10 cellular contexts compared by ENCODE assay signal in the genomic region with DNA sequence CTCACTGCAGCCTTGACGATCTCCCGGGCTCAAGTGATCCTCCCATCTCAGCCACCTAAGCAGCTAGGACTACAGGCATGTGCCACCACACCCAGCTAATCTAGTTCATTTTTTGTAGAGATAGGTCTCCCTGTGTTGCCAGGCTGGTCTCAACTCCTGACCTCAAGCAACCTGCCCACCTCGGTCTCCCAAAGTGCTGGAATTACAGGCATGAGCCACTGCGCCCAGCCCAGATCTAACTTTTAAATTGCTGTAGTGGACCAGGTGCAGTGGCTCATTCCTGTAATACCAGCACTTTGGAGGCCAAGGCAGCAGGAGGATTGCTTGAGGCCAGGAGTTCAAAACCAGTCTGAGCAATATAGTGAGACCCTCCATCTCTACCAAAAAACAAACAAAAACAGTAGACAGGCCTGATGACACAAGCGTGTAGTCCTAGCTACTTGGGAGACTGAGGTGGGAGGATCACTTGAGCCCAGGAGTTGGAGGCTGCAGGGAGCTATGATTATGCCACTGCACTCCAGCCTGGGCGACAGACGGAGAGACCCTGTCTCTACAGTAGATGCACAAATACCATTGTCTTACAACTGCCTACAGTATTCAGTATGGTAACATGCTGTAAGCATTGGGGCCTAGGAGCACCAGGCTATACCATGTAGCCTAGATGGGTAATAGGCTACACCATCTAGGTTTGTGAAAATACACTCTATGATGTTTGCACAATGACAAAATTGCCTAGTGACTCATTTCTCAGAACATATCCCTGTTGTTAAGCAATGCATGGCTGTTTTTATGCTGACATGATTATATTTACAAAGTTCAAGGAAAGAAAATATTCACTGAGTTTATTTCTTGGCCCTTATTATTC. TPM values are rescaled to one million over a fixed set of nuclear protein-coding genes. Genes with fewer than 3 reads are reported as not detected.
DNase-seq lines count a peak whose midpoint lies in the region; ATAC-seq, FAIRE-seq and TF ChIP-seq lines count a peak whose summit lies in the region.
"Had no signal": no experiment of that assay in that cellular context is flagged by ENCODE, and none has a peak within 500 bp of the region (broad histone marks: within the 10 kb centered on the region; RNA-seq: fewer than 3 reads in every experiment).

No MANE protein-coding gene starts in this region.

- no peak for TF ChIP-seq RAD21 in HepG2 (CRISPR knock-in tag; IDR thresholded peaks at IDR 0.05)

- no peaks in the 10 kb centered on the region for H4K20me1 ChIP-seq in HepG2 (ENCODE audit: insufficient read depth, low read length)

- peak overlapping the region; percentile 57; the same call in 1 of the 2 replicates for H3K4me2 ChIP-seq in HepG2 (ENCODE audit: low read depth, low read length)

- BruUV-seq in HepG2 (replicated peaks; lab: Mats Ljungman, UMichigan), result no TSS peak

- POLR2A ChIA-PET in HepG2 (lab: Yijun Ruan, JAX), result interaction anchor here (0.6 to 1.2 kb wide), 2 partner anchors 18 to 38 kb away, joined by 4 to 5 read pairs; no protein-coding TSS in a partner anchor

- H3K27ac ChIP-seq in CD4-positive, CD25-positive, alpha-beta regulatory T cell (ENCODE audit: insufficient read depth, low read length, poor library complexity, severe bottlenecking), result peak overlapping the region; percentile 93
- H3K27ac ChIP-seq in HepG2 (ENCODE audit: extremely low read length, insufficient read depth, low read length), result no peak overlapping the region

- 11% methylated on average over 5 of the region's 7 CpGs for WGBS in HepG2 (ENCODE audit: low lambda C conversion rate)

- H3K27me3 Mint-ChIP-seq in CD4-positive, CD25-positive, alpha-beta regulatory T cell, result peaks cover 14% of the 10 kb centered on the region
- H3K27me3 Mint-ChIP-seq in activated naive CD8-positive, alpha-beta T cell treated with anti-CD3 and anti-CD28 coated beads for 36 hours, result no peaks in the 10 kb centered on the region

- CTCF ChIA-PET in HepG2 (lab: Yijun Ruan, JAX; ENCODE audit: low intra/inter-chr PET ratio, low total read pairs), result no interaction called here

- ATAC-seq in CD4-positive, CD25-positive, alpha-beta regulatory T cell (ENCODE audit: low read depth in 2 of 2), result no peak
- ATAC-seq in HepG2, result peak; percentile 22; the same call in 1 of the 3 replicates
- no peak for ATAC-seq in HG03196 (IDR thresholded peaks at IDR 0.05; ENCODE audit: unreplicated experiment)
- ATAC-seq: left ventricle myocardium superior had no signal

- FAIRE-seq in HepG2 (lab: Jason Lieb, UNC), result no peak

- no peaks in the 10 kb centered on the region for H3K79me2 ChIP-seq in HepG2 (ENCODE audit: insufficient read depth, low read length)

- peak overlapping the region in 2 of 3 donors; percentile 88 to 91 for H3K27ac Mint-ChIP-seq in CD4-positive, CD25-positive, alpha-beta regulatory T cell
- peak overlapping the region; percentile 70 for H3K27ac Mint-ChIP-seq in activated naive CD8-positive, alpha-beta T cell treated with anti-CD3 and anti-CD28 coated beads for 36 hours

- TF ChIP-seq EP300 in HepG2 (IDR thresholded peaks at IDR 0.05; ENCODE audit: low read depth in 2 of 2, low read length in 2 of 2) (peak in 1 of 2 experiments; percentile 31; a peak in 1 of 4 replicates), HepG2 (CRISPR knock-in tag; IDR thresholded peaks at IDR 0.05; ENCODE audit: borderline replicate concordance) (no peak)

- TF ChIP-seq CTCF in HepG2 (CRISPR knock-in tag; IDR thresholded peaks at IDR 0.05), result no peak

- H2AFZ ChIP-seq in HepG2 (ENCODE audit: low read length), result no peak overlapping the region

- H3K36me3 Mint-ChIP-seq in CD4-positive, CD25-positive, alpha-beta regulatory T cell, result peaks cover 5% of the 10 kb centered on the region
- H3K36me3 Mint-ChIP-seq in activated naive CD8-positive, alpha-beta T cell treated with anti-CD3 and anti-CD28 coated beads for 36 hours, result peaks cover 12% of the 10 kb centered on the region

- DNase-seq in CD4-positive, CD25-positive, alpha-beta regulatory T cell, result no peak
- DNase-seq in M059J (ENCODE audit: low read depth), result peak; percentile 36
- DNase-seq in activated naive CD8-positive, alpha-beta T cell treated with anti-CD3 and anti-CD28 coated beads for 36 hours, result no peak
- DNase-seq in HepG2 (ENCODE audit: low spot score), result peak; percentile 72
- no peak for DNase-seq in SK-N-DZ (ENCODE audit: low spot score)
- DNase-seq in OCI-M2 (lab: John Stamatoyannopoulos, UW; ENCODE audit: unreplicated experiment), result no peak
- no peak for DNase-seq in SKM-1 (lab: John Stamatoyannopoulos, UW; ENCODE audit: unreplicated experiment)
- DNase-seq: left ventricle myocardium superior; stimulated activated CD4-positive, alpha-beta T cell treated with anti-CD3 and anti-CD28 coated beads, Interleukin-15, amount 100 ng/mL, for 24 hours had no signal

- no peaks in the 10 kb centered on the region for H3K9me3 ChIP-seq in CD4-positive, CD25-positive, alpha-beta regulatory T cell (ENCODE audit: control insufficient read depth in 2 of 2, low read length in 2 of 2)
- no peaks in the 10 kb centered on the region for H3K9me3 ChIP-seq in HepG2 (ENCODE audit: low read length)

- peaks cover 55% of the 10 kb centered on the region for H3K4me1 ChIP-seq in CD4-positive, CD25-positive, alpha-beta regulatory T cell (ENCODE audit: control insufficient read depth, insufficient read depth, low read length, poor library complexity, severe bottlenecking)
- H3K4me1 ChIP-seq in HepG2 (ENCODE audit: insufficient read depth, low read length), result peaks cover 85% of the 10 kb centered on the region

- H3K4me3 Mint-ChIP-seq in CD4-positive, CD25-positive, alpha-beta regulatory T cell, result peak overlapping the region; percentile 96 to 100 (median 97)
- H3K4me3 Mint-ChIP-seq in activated naive CD8-positive, alpha-beta T cell treated with anti-CD3 and anti-CD28 coated beads for 36 hours, result peak overlapping the region; percentile 92

- in situ Hi-C loops in HepG2 (cut with HindIII; ENCODE audit: extremely low pct_ligation_motif_present, low pct_unique_long_range_greater_than_20kb), result loop anchor here (10.0 kb wide), 1 partner anchor 537 kb away; a partner anchor contains a TSS

- H3K4me3 ChIP-seq in CD4-positive, CD25-positive, alpha-beta regulatory T cell (ENCODE audit: low read depth, low read length), result no peak overlapping the region
- peak overlapping the region in 1 of 3 experiments; percentile 26; a peak in 1 of 6 replicates for H3K4me3 ChIP-seq in HepG2 (replicated peaks in 1 of 3; ENCODE audit: insufficient read depth in 1 of 3, low read depth in 2 of 3, low read length in 3 of 3)

- intact Hi-C loops in HepG2 (cut with micrococcal nuclease; ENCODE audit: unreplicated experiment), result no loop called here

- no peak for TF ChIP-seq POLR2A in HepG2 (IDR thresholded peaks at IDR 0.05; ENCODE audit: insufficient read depth in 1 of 2, low read depth in 2 of 2, low read length in 2 of 2)

- H3K4me1 Mint-ChIP-seq in CD4-positive, CD25-positive, alpha-beta regulatory T cell, result peaks cover 10 to 76% (median 53%) of the 10 kb centered on the region in 4 donors
- peaks cover 58% of the 10 kb centered on the region for H3K4me1 Mint-ChIP-seq in activated naive CD8-positive, alpha-beta T cell treated with anti-CD3 and anti-CD28 coated beads for 36 hours

- H3K27me3 ChIP-seq in CD4-positive, CD25-positive, alpha-beta regulatory T cell (ENCODE audit: control insufficient read depth, insufficient read depth, low read length), result no peaks in the 10 kb centered on the region
- peaks cover 2 to 20% of the 10 kb centered on the region in 2 experiments; a peak in 4 of 5 replicates for H3K27me3 ChIP-seq in HepG2 (ENCODE audit: control insufficient read depth in 1 of 2, insufficient read depth in 2 of 2, low read length in 2 of 2)

- H3K36me3 ChIP-seq in CD4-positive, CD25-positive, alpha-beta regulatory T cell (ENCODE audit: control insufficient read depth, insufficient read depth, low read length), result peaks cover 5% of the 10 kb centered on the region
- H3K36me3 ChIP-seq in HepG2 (replicated peaks in 1 of 2; ENCODE audit: control insufficient read depth in 1 of 2, insufficient read depth in 2 of 2, low read length in 2 of 2), result no peaks in the 10 kb centered on the region

- no peaks in the 10 kb centered on the region for H3K9me3 Mint-ChIP-seq in CD4-positive, CD25-positive, alpha-beta regulatory T cell
- no peaks in the 10 kb centered on the region for H3K9me3 Mint-ChIP-seq in activated naive CD8-positive, alpha-beta T cell treated with anti-CD3 and anti-CD28 coated beads for 36 hours

- no peak overlapping the region; the same call in 1 of the 2 replicates for H3K9ac ChIP-seq in HepG2 (ENCODE audit: insufficient read depth, low read depth, low read length)

RNA-seq across cellular contexts. Expression of a gene that starts 1.5 kb away (rescaled TPM):
- 76.9 TPM for total RNA-seq in CD4-positive, CD25-positive, alpha-beta regulatory T cell
- 100 to 1,000 TPM; 239 to 346 (median 308) TPM for polyA plus RNA-seq in CD4-positive, CD25-positive, alpha-beta regulatory T cell
- total RNA-seq in M059J (2014; rRNA removed; shearing (Covaris generic)), result not detected in 2 replicates
- total RNA-seq in activated naive CD8-positive, alpha-beta T cell treated with anti-CD3 and anti-CD28 coated beads for 36 hours, result 10 to 100 TPM; 67.7 to 69.4 TPM
- 0.09 and 0.24 TPM in 2 replicates for total RNA-seq in HepG2 (2016; rRNA removed; fragmentation: Illumina TruSeq; extraction: Trizol)
- total RNA-seq in HepG2 (2016; cell fraction: cytosol; rRNA removed; fragmentation: Illumina TruSeq; extraction: Trizol; ENCODE audit: low read depth), result not detected in 2 replicates
- not detected in 2 replicates for total RNA-seq in HepG2 (2016; cell fraction: insoluble cytoplasmic fraction; rRNA removed; fragmentation: Illumina TruSeq; extraction: Trizol)
- not detected in 2 replicates for total RNA-seq in HepG2 (2016; cell fraction: membrane; rRNA removed; fragmentation: Illumina TruSeq; extraction: Trizol)
- not detected in 2 replicates for total RNA-seq in HepG2 (2016; cell fraction: nucleus; rRNA removed; fragmentation: Illumina TruSeq; extraction: Trizol)
- 5.0 and 6.7 TPM in 2 replicates for polyA plus RNA-seq in HepG2 (2011; rRNA removed)
- polyA plus RNA-seq in HepG2 (2011; cell fraction: cytosol; rRNA removed), result 4.9 and 8.4 TPM in 2 replicates
- polyA plus RNA-seq in HepG2 (2011; cell fraction: nucleus; rRNA removed), result 2.7 and 2.8 TPM in 2 replicates
- 2.0 and 3.3 TPM in 2 replicates for polyA plus RNA-seq in HepG2 (2012)
- 0.12 and 0.14 TPM in 2 replicates for polyA plus RNA-seq in HepG2 (2016; cell fraction: cytosol; fragmentation: Illumina TruSeq; extraction: Trizol; ENCODE audit: low read depth)
- polyA plus RNA-seq in HepG2 (2016; cell fraction: insoluble cytoplasmic fraction; fragmentation: Illumina TruSeq; extraction: Trizol; ENCODE audit: low read depth), result not detected in 2 replicates
- not detected in 2 replicates for polyA plus RNA-seq in HepG2 (2016; cell fraction: membrane; fragmentation: Illumina TruSeq; extraction: Trizol; ENCODE audit: low read depth)
- polyA plus RNA-seq in HepG2 (2016; cell fraction: nucleus; fragmentation: Illumina TruSeq; extraction: Trizol; ENCODE audit: insufficient read depth, low read depth), result not detected in 2 replicates
- polyA minus RNA-seq in HepG2 (2011; rRNA and poly(A)+ RNA removed; ENCODE audit: low replicate concordance), result 5.0 TPM in 1 of 2 replicates, not detected in the other
- 1.4 and 2.8 TPM in 2 replicates for polyA minus RNA-seq in HepG2 (2011; cell fraction: cytosol; rRNA and poly(A)+ RNA removed)
- 0.50 TPM in 1 of 2 replicates, not detected in the other for polyA minus RNA-seq in HepG2 (2011; cell fraction: nucleus; rRNA and poly(A)+ RNA removed)
- 2.9 and 4.0 TPM in 2 replicates for polyA plus RNA-seq in SK-N-DZ (2014; cell fraction: cytosol; rRNA removed)
- polyA plus RNA-seq in SK-N-DZ (2014; cell fraction: nucleus; rRNA removed), result 0.88 and 4.5 TPM in 2 replicates

RNA-seq across cellular contexts. Expression of a gene that starts 5.6 kb away (rescaled TPM):
- 6,542 TPM for total RNA-seq in CD4-positive, CD25-positive, alpha-beta regulatory T cell
- polyA plus RNA-seq in CD4-positive, CD25-positive, alpha-beta regulatory T cell, result not detected
- 4,274 and 18,093 TPM in 2 replicates for total RNA-seq in M059J (2014; rRNA removed; shearing (Covaris generic))
- total RNA-seq in activated naive CD8-positive, alpha-beta T cell treated with anti-CD3 and anti-CD28 coated beads for 36 hours, result over 10,000 TPM in 1 of 2 experiments, 1,000 to 10,000 TPM in 1; 8,498 to 10,099 TPM
- total RNA-seq in HepG2 (2016; rRNA removed; fragmentation: Illumina TruSeq; extraction: Trizol), result 1,047 and 4,025 TPM in 2 replicates
- 14,541 and 17,847 TPM in 2 replicates for total RNA-seq in HepG2 (2016; cell fraction: cytosol; rRNA removed; fragmentation: Illumina TruSeq; extraction: Trizol; ENCODE audit: low read depth)
- 1,278 and 4,694 TPM in 2 replicates for total RNA-seq in HepG2 (2016; cell fraction: insoluble cytoplasmic fraction; rRNA removed; fragmentation: Illumina TruSeq; extraction: Trizol)
- total RNA-seq in HepG2 (2016; cell fraction: membrane; rRNA removed; fragmentation: Illumina TruSeq; extraction: Trizol), result 1,777 and 1,949 TPM in 2 replicates
- total RNA-seq in HepG2 (2016; cell fraction: nucleus; rRNA removed; fragmentation: Illumina TruSeq; extraction: Trizol), result 24,487 and 26,007 TPM in 2 replicates
- polyA plus RNA-seq in HepG2 (2011; rRNA removed), result 36.7 and 51.4 TPM in 2 replicates
- polyA plus RNA-seq in HepG2 (2011; cell fraction: cytosol; rRNA removed), result 33.6 and 36.8 TPM in 2 replicates
- polyA plus RNA-seq in HepG2 (2011; cell fraction: nucleus; rRNA removed), result 3,177 and 3,657 TPM in 2 replicates
- 10.9 and 118 TPM in 2 replicates for polyA plus RNA-seq in HepG2 (2012)
- 4.5 TPM in 1 of 2 replicates, not detected in the other for polyA plus RNA-seq in HepG2 (2016; cell fraction: cytosol; fragmentation: Illumina TruSeq; extraction: Trizol; ENCODE audit: low read depth)
- polyA plus RNA-seq in HepG2 (2016; cell fraction: insoluble cytoplasmic fraction; fragmentation: Illumina TruSeq; extraction: Trizol; ENCODE audit: low read depth), result not detected in 2 replicates
- polyA plus RNA-seq in HepG2 (2016; cell fraction: membrane; fragmentation: Illumina TruSeq; extraction: Trizol; ENCODE audit: low read depth), result not detected in 2 replicates
- not detected in 2 replicates for polyA plus RNA-seq in HepG2 (2016; cell fraction: nucleus; fragmentation: Illumina TruSeq; extraction: Trizol; ENCODE audit: insufficient read depth, low read depth)
- polyA minus RNA-seq in HepG2 (2011; rRNA and poly(A)+ RNA removed; ENCODE audit: low replicate concordance), result 7,133 and 10,474 TPM in 2 replicates
- polyA minus RNA-seq in HepG2 (2011; cell fraction: cytosol; rRNA and poly(A)+ RNA removed), result 10,046 and 14,120 TPM in 2 replicates
- 104,669 and 122,700 TPM in 2 replicates for polyA minus RNA-seq in HepG2 (2011; cell fraction: nucleus; rRNA and poly(A)+ RNA removed)
- not detected in 2 replicates for polyA plus RNA-seq in SK-N-DZ (2014; cell fraction: cytosol; rRNA removed)
- not detected in 2 replicates for polyA plus RNA-seq in SK-N-DZ (2014; cell fraction: nucleus; rRNA removed)

RNA-seq across cellular contexts. Expression of a gene that starts 5.9 kb away (rescaled TPM):
- 31.2 TPM for total RNA-seq in CD4-positive, CD25-positive, alpha-beta regulatory T cell
- 10 to 100 TPM; 65.8 to 83.2 (median 71.7) TPM for polyA plus RNA-seq in CD4-positive, CD25-positive, alpha-beta regulatory T cell
- total RNA-seq in M059J (2014; rRNA removed; shearing (Covaris generic)), result 4.5 and 7.3 TPM in 2 replicates
- total RNA-seq in activated naive CD8-positive, alpha-beta T cell treated with anti-CD3 and anti-CD28 coated beads for 36 hours, result 1 to 10 TPM; 8.2 to 9.4 TPM
- total RNA-seq in HepG2 (2016; rRNA removed; fragmentation: Illumina TruSeq; extraction: Trizol), result 4.1 and 7.1 TPM in 2 replicates
- 13.2 and 13.3 TPM in 2 replicates for total RNA-seq in HepG2 (2016; cell fraction: cytosol; rRNA removed; fragmentation: Illumina TruSeq; extraction: Trizol; ENCODE audit: low read depth)
- total RNA-seq in HepG2 (2016; cell fraction: insoluble cytoplasmic fraction; rRNA removed; fragmentation: Illumina TruSeq; extraction: Trizol), result 4.2 and 6.7 TPM in 2 replicates
- 13.0 TPM in 2 replicates for total RNA-seq in HepG2 (2016; cell fraction: membrane; rRNA removed; fragmentation: Illumina TruSeq; extraction: Trizol)
- total RNA-seq in HepG2 (2016; cell fraction: nucleus; rRNA removed; fragmentation: Illumina TruSeq; extraction: Trizol), result 5.3 and 6.1 TPM in 2 replicates
- 15.2 and 17.4 TPM in 2 replicates for polyA plus RNA-seq in HepG2 (2011; rRNA removed)
- 15.9 and 16.7 TPM in 2 replicates for polyA plus RNA-seq in HepG2 (2011; cell fraction: cytosol; rRNA removed)
- 7.4 and 9.8 TPM in 2 replicates for polyA plus RNA-seq in HepG2 (2011; cell fraction: nucleus; rRNA removed)
- 8.7 and 10.5 TPM in 2 replicates for polyA plus RNA-seq in HepG2 (2012)
- 30.2 and 33.6 TPM in 2 replicates for polyA plus RNA-seq in HepG2 (2016; cell fraction: cytosol; fragmentation: Illumina TruSeq; extraction: Trizol; ENCODE audit: low read depth)
- polyA plus RNA-seq in HepG2 (2016; cell fraction: insoluble cytoplasmic fraction; fragmentation: Illumina TruSeq; extraction: Trizol; ENCODE audit: low read depth), result 6.7 and 7.5 TPM in 2 replicates
- 19.8 and 22.8 TPM in 2 replicates for polyA plus RNA-seq in HepG2 (2016; cell fraction: membrane; fragmentation: Illumina TruSeq; extraction: Trizol; ENCODE audit: low read depth)
- polyA plus RNA-seq in HepG2 (2016; cell fraction: nucleus; fragmentation: Illumina TruSeq; extraction: Trizol; ENCODE audit: insufficient read depth, low read depth), result 14.5 and 15.3 TPM in 2 replicates
- 3.4 and 5.3 TPM in 2 replicates for polyA minus RNA-seq in HepG2 (2011; rRNA and poly(A)+ RNA removed; ENCODE audit: low replicate concordance)
- 4.0 and 4.5 TPM in 2 replicates for polyA minus RNA-seq in HepG2 (2011; cell fraction: cytosol; rRNA and poly(A)+ RNA removed)
- polyA minus RNA-seq in HepG2 (2011; cell fraction: nucleus; rRNA and poly(A)+ RNA removed), result 4.4 and 4.8 TPM in 2 replicates
- 6.5 and 7.8 TPM in 2 replicates for polyA plus RNA-seq in SK-N-DZ (2014; cell fraction: cytosol; rRNA removed)
- polyA plus RNA-seq in SK-N-DZ (2014; cell fraction: nucleus; rRNA removed), result 7.7 and 8.2 TPM in 2 replicates

RNA-seq across cellular contexts. Expression of a gene that starts 12.8 kb away (rescaled TPM):
- 0.84 TPM for total RNA-seq in CD4-positive, CD25-positive, alpha-beta regulatory T cell
- polyA plus RNA-seq in CD4-positive, CD25-positive, alpha-beta regulatory T cell, result under 1 TPM; 0.36 to 0.66 (median 0.44) TPM
- 3.0 and 5.7 TPM in 2 replicates for total RNA-seq in M059J (2014; rRNA removed; shearing (Covaris generic))
- total RNA-seq in activated naive CD8-positive, alpha-beta T cell treated with anti-CD3 and anti-CD28 coated beads for 36 hours, result 10 to 100 TPM; 17.2 to 18.7 TPM
- total RNA-seq in HepG2 (2016; rRNA removed; fragmentation: Illumina TruSeq; extraction: Trizol), result 10.4 and 11.2 TPM in 2 replicates
- 3.5 and 4.4 TPM in 2 replicates for total RNA-seq in HepG2 (2016; cell fraction: cytosol; rRNA removed; fragmentation: Illumina TruSeq; extraction: Trizol; ENCODE audit: low read depth)
- 9.7 and 11.9 TPM in 2 replicates for total RNA-seq in HepG2 (2016; cell fraction: insoluble cytoplasmic fraction; rRNA removed; fragmentation: Illumina TruSeq; extraction: Trizol)
- 4.7 and 6.0 TPM in 2 replicates for total RNA-seq in HepG2 (2016; cell fraction: membrane; rRNA removed; fragmentation: Illumina TruSeq; extraction: Trizol)
- 8.4 and 9.2 TPM in 2 replicates for total RNA-seq in HepG2 (2016; cell fraction: nucleus; rRNA removed; fragmentation: Illumina TruSeq; extraction: Trizol)
- 8.0 and 12.3 TPM in 2 replicates for polyA plus RNA-seq in HepG2 (2011; rRNA removed)
- polyA plus RNA-seq in HepG2 (2011; cell fraction: cytosol; rRNA removed), result 5.4 and 7.1 TPM in 2 replicates
- polyA plus RNA-seq in HepG2 (2011; cell fraction: nucleus; rRNA removed), result 19.1 and 24.4 TPM in 2 replicates
- 3.1 and 6.1 TPM in 2 replicates for polyA plus RNA-seq in HepG2 (2012)
- 1.8 and 2.1 TPM in 2 replicates for polyA plus RNA-seq in HepG2 (2016; cell fraction: cytosol; fragmentation: Illumina TruSeq; extraction: Trizol; ENCODE audit: low read depth)
- polyA plus RNA-seq in HepG2 (2016; cell fraction: insoluble cytoplasmic fraction; fragmentation: Illumina TruSeq; extraction: Trizol; ENCODE audit: low read depth), result 12.7 and 16.4 TPM in 2 replicates
- 3.7 and 3.9 TPM in 2 replicates for polyA plus RNA-seq in HepG2 (2016; cell fraction: membrane; fragmentation: Illumina TruSeq; extraction: Trizol; ENCODE audit: low read depth)
- 32.0 and 32.6 TPM in 2 replicates for polyA plus RNA-seq in HepG2 (2016; cell fraction: nucleus; fragmentation: Illumina TruSeq; extraction: Trizol; ENCODE audit: insufficient read depth, low read depth)
- polyA minus RNA-seq in HepG2 (2011; rRNA and poly(A)+ RNA removed; ENCODE audit: low replicate concordance), result 20.2 and 52.2 TPM in 2 replicates
- 3.9 and 6.0 TPM in 2 replicates for polyA minus RNA-seq in HepG2 (2011; cell fraction: cytosol; rRNA and poly(A)+ RNA removed)
- polyA minus RNA-seq in HepG2 (2011; cell fraction: nucleus; rRNA and poly(A)+ RNA removed), result 11.6 and 15.7 TPM in 2 replicates
- 10.9 and 15.1 TPM in 2 replicates for polyA plus RNA-seq in SK-N-DZ (2014; cell fraction: cytosol; rRNA removed)
- 30.1 and 40.3 TPM in 2 replicates for polyA plus RNA-seq in SK-N-DZ (2014; cell fraction: nucleus; rRNA removed)

RNA-seq across cellular contexts. Expression of a gene that starts 21.5 kb away (rescaled TPM):
- not detected for total RNA-seq in CD4-positive, CD25-positive, alpha-beta regulatory T cell
- polyA plus RNA-seq in CD4-positive, CD25-positive, alpha-beta regulatory T cell, result under 1 TPM in 1 of 4 donors, not detected in 3; 0.48 TPM
- total RNA-seq in M059J (2014; rRNA removed; shearing (Covaris generic)), result 38.2 and 67.0 TPM in 2 replicates
- total RNA-seq in activated naive CD8-positive, alpha-beta T cell treated with anti-CD3 and anti-CD28 coated beads for 36 hours, result 1 to 10 TPM; 1.5 to 2.7 TPM
- total RNA-seq in HepG2 (2016; rRNA removed; fragmentation: Illumina TruSeq; extraction: Trizol), result 0.13 TPM in 1 of 2 replicates, not detected in the other
- not detected in 2 replicates for total RNA-seq in HepG2 (2016; cell fraction: cytosol; rRNA removed; fragmentation: Illumina TruSeq; extraction: Trizol; ENCODE audit: low read depth)
- total RNA-seq in HepG2 (2016; cell fraction: insoluble cytoplasmic fraction; rRNA removed; fragmentation: Illumina TruSeq; extraction: Trizol), result not detected in 2 replicates
- total RNA-seq in HepG2 (2016; cell fraction: membrane; rRNA removed; fragmentation: Illumina TruSeq; extraction: Trizol), result not detected in 2 replicates
- 0.75 TPM in 1 of 2 replicates, not detected in the other for total RNA-seq in HepG2 (2016; cell fraction: nucleus; rRNA removed; fragmentation: Illumina TruSeq; extraction: Trizol)
- 118 and 152 TPM in 2 replicates for polyA plus RNA-seq in HepG2 (2011; rRNA removed)
- polyA plus RNA-seq in HepG2 (2011; cell fraction: cytosol; rRNA removed), result 65.9 and 115 TPM in 2 replicates
- polyA plus RNA-seq in HepG2 (2011; cell fraction: nucleus; rRNA removed), result 71.7 and 92.6 TPM in 2 replicates
- polyA plus RNA-seq in HepG2 (2012), result 45.6 and 49.0 TPM in 2 replicates
- not detected in 2 replicates for polyA plus RNA-seq in HepG2 (2016; cell fraction: cytosol; fragmentation: Illumina TruSeq; extraction: Trizol; ENCODE audit: low read depth)
- 0.45 TPM in 1 of 2 replicates, not detected in the other for polyA plus RNA-seq in HepG2 (2016; cell fraction: insoluble cytoplasmic fraction; fragmentation: Illumina TruSeq; extraction: Trizol; ENCODE audit: low read depth)
- polyA plus RNA-seq in HepG2 (2016; cell fraction: membrane; fragmentation: Illumina TruSeq; extraction: Trizol; ENCODE audit: low read depth), result not detected in 2 replicates
- polyA plus RNA-seq in HepG2 (2016; cell fraction: nucleus; fragmentation: Illumina TruSeq; extraction: Trizol; ENCODE audit: insufficient read depth, low read depth), result 0.79 and 0.89 TPM in 2 replicates
- polyA minus RNA-seq in HepG2 (2011; rRNA and poly(A)+ RNA removed; ENCODE audit: low replicate concordance), result 31.3 and 95.8 TPM in 2 replicates
- polyA minus RNA-seq in HepG2 (2011; cell fraction: cytosol; rRNA and poly(A)+ RNA removed), result 28.6 and 34.4 TPM in 2 replicates
- polyA minus RNA-seq in HepG2 (2011; cell fraction: nucleus; rRNA and poly(A)+ RNA removed), result 11.6 and 12.8 TPM in 2 replicates
- polyA plus RNA-seq in SK-N-DZ (2014; cell fraction: cytosol; rRNA removed), result 2.2 TPM in 1 of 2 replicates, not detected in the other
- polyA plus RNA-seq in SK-N-DZ (2014; cell fraction: nucleus; rRNA removed), result 2.3 TPM in 1 of 2 replicates, not detected in the other

Comparison
In these comparisons a context has a peak if more than half of its experiments do, and no peak if none do; other contexts are left out.
1. DNase-seq: peak in M059J (single experiment) and HepG2 (single experiment); none in CD4-positive, CD25-positive, alpha-beta regulatory T cell (0 of 3), activated naive CD8-positive, alpha-beta T cell treated with anti-CD3 and anti-CD28 coated beads for 36 hours (single experiment), SK-N-DZ (single experiment), OCI-M2 (single experiment) and SKM-1 (single experiment).
2. RNA of a gene that starts 1.5 kb away (total RNA-seq): 76.9 TPM in CD4-positive, CD25-positive, alpha-beta regulatory T cell (single experiment) and 67.7 to 69.4 TPM in activated naive CD8-positive, alpha-beta T cell treated with anti-CD3 and anti-CD28 coated beads for 36 hours; 0.09 to 0.24 TPM in HepG2 and not detected in M059J; every median in the first group is over 10 times any median in the second.